ENCODE assay signal across 17 cellular contexts in the genomic region with DNA sequence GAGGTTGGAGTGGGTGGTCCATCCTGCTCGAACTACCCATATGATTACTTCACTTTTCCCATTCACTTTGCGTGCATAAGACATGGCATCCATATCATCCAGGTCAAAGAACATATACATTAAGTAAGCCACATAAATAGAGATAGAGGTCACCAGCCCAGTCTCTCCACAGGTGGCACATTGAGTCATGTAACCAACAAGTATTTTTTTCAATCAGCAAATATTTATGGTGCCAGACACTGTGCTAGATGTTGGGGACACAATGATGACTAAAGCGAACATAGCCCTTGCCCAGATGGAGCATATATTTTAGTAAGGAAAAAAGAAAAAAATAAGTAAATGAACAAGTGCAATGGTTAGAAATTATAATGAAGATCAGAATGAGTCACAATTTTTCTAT.
A peak's percentile ranks its signal among the peaks of the same experiment; 100 is the strongest.
DNase-seq lines count a peak whose midpoint lies in the region; ATAC-seq and TF ChIP-seq lines count a peak whose summit lies in the region.
"Had no signal": no experiment of that assay in that cellular context is flagged by ENCODE, and none has a peak within 500 bp of the region (broad histone marks: within the 10 kb centered on the region; RNA-seq: fewer than 3 reads in every experiment).

No MANE protein-coding gene starts in this region.

- no peaks in the 10 kb centered on the region for H3K79me2 ChIP-seq in osteoblast (ENCODE audit: insufficient read depth, low read length)

- no peak for DNase-seq in activated naive CD8-positive, alpha-beta T cell treated with anti-CD3 and anti-CD28 coated beads for 36 hours
- DNase-seq in activated naive CD8-positive, alpha-beta T cell treated with anti-CD3 and anti-CD28 coated beads, Interleukin-2, amount 50 U/mL, for 24 hours = no peak
- DNase-seq in osteoblast (ENCODE audit: insufficient read length, low spot score, missing footprints) (no peak), NCI-H526 (lab: John Stamatoyannopoulos, UW) (no peak), midbrain (lab: John Stamatoyannopoulos, UW) (no peak), Kasumi-1 (lab: John Stamatoyannopoulos, UW) (no peak)
- DNase-seq: 8988T; DMS153; NCI-H1092; NCI-H226; NCI-H69; NK-92 treated with Interleukin-12 subunit alpha and Interleukin-12 subunit beta, amount 100 ng/mL, for 24 hours; OCI-M1 had no signal

- peak; percentile 39 for ATAC-seq in activated naive CD8-positive, alpha-beta T cell treated with anti-CD3 and anti-CD28 coated beads, Interleukin-2, amount 50 U/mL, for 24 hours
- ATAC-seq in GM19452 (IDR thresholded peaks at IDR 0.05; ENCODE audit: unreplicated experiment) = no peak
- ATAC-seq: HCT116 had no signal

- peak overlapping the region; percentile 16 for H3K4me2 ChIP-seq in osteoblast (ENCODE audit: insufficient read depth, low read length)
- H3K4me2 ChIP-seq: BLaER1 had no signal

- no peaks in the 10 kb centered on the region for H3K27me3 ChIP-seq in osteoblast (ENCODE audit: insufficient read depth, low read length)
- H3K27me3 ChIP-seq: BLaER1 had no signal

- peak overlapping the region; percentile 77 for H3K27ac Mint-ChIP-seq in activated naive CD8-positive, alpha-beta T cell
- H3K27ac Mint-ChIP-seq in activated naive CD8-positive, alpha-beta T cell treated with anti-CD3 and anti-CD28 coated beads for 36 hours = no peak overlapping the region
- H3K27ac Mint-ChIP-seq in activated naive CD8-positive, alpha-beta T cell treated with anti-CD3 and anti-CD28 coated beads, Interleukin-2, amount 50 U/mL, for 24 hours = peak overlapping the region; percentile 11

- no peaks in the 10 kb centered on the region for H3K27me3 Mint-ChIP-seq in activated naive CD8-positive, alpha-beta T cell
- H3K27me3 Mint-ChIP-seq in activated naive CD8-positive, alpha-beta T cell treated with anti-CD3 and anti-CD28 coated beads for 36 hours = no peaks in the 10 kb centered on the region
- no peaks in the 10 kb centered on the region for H3K27me3 Mint-ChIP-seq in activated naive CD8-positive, alpha-beta T cell treated with anti-CD3 and anti-CD28 coated beads, Interleukin-2, amount 50 U/mL, for 24 hours

- no peak overlapping the region for H3K4me3 ChIP-seq in osteoblast (ENCODE audit: insufficient read depth, low read length)
- H3K4me3 ChIP-seq: BLaER1 had no signal

- H3K36me3 Mint-ChIP-seq in activated naive CD8-positive, alpha-beta T cell = no peaks in the 10 kb centered on the region
- peaks cover 2% of the 10 kb centered on the region for H3K36me3 Mint-ChIP-seq in activated naive CD8-positive, alpha-beta T cell treated with anti-CD3 and anti-CD28 coated beads for 36 hours
- H3K36me3 Mint-ChIP-seq in activated naive CD8-positive, alpha-beta T cell treated with anti-CD3 and anti-CD28 coated beads, Interleukin-2, amount 50 U/mL, for 24 hours (ENCODE audit: low read depth) = no peaks in the 10 kb centered on the region

- no peak overlapping the region for H3K4me3 Mint-ChIP-seq in activated naive CD8-positive, alpha-beta T cell
- H3K4me3 Mint-ChIP-seq in activated naive CD8-positive, alpha-beta T cell treated with anti-CD3 and anti-CD28 coated beads for 36 hours = no peak overlapping the region
- H3K4me3 Mint-ChIP-seq in activated naive CD8-positive, alpha-beta T cell treated with anti-CD3 and anti-CD28 coated beads, Interleukin-2, amount 50 U/mL, for 24 hours = no peak overlapping the region

- no peaks in the 10 kb centered on the region for H4K20me1 ChIP-seq in osteoblast (ENCODE audit: insufficient read depth, low read length)
- H4K20me1 ChIP-seq: BLaER1 had no signal

- no peak overlapping the region for H3K27ac ChIP-seq in osteoblast (ENCODE audit: low read depth, low read length)
- H3K27ac ChIP-seq: BLaER1 had no signal

- H3K36me3 ChIP-seq in osteoblast (ENCODE audit: insufficient read depth, low read length) = no peaks in the 10 kb centered on the region
- H3K36me3 ChIP-seq: BLaER1 had no signal

- peaks cover 73% of the 10 kb centered on the region for H3K4me1 Mint-ChIP-seq in activated naive CD8-positive, alpha-beta T cell (ENCODE audit: low read depth)
- H3K4me1 Mint-ChIP-seq in activated naive CD8-positive, alpha-beta T cell treated with anti-CD3 and anti-CD28 coated beads for 36 hours = peaks cover 52% of the 10 kb centered on the region
- H3K4me1 Mint-ChIP-seq in activated naive CD8-positive, alpha-beta T cell treated with anti-CD3 and anti-CD28 coated beads, Interleukin-2, amount 50 U/mL, for 24 hours = peaks cover 67% of the 10 kb centered on the region

- no peak overlapping the region for H2AFZ ChIP-seq in osteoblast (ENCODE audit: low read length)

- no peak for TF ChIP-seq CTCF in osteoblast (IDR thresholded peaks at IDR 0.05; ENCODE audit: extremely low read depth, low read depth, low read length)

- H3K9me3 Mint-ChIP-seq in activated naive CD8-positive, alpha-beta T cell (ENCODE audit: low read depth) = no peaks in the 10 kb centered on the region
- H3K9me3 Mint-ChIP-seq in activated naive CD8-positive, alpha-beta T cell treated with anti-CD3 and anti-CD28 coated beads for 36 hours = peaks cover 2% of the 10 kb centered on the region
- no peaks in the 10 kb centered on the region for H3K9me3 Mint-ChIP-seq in activated naive CD8-positive, alpha-beta T cell treated with anti-CD3 and anti-CD28 coated beads, Interleukin-2, amount 50 U/mL, for 24 hours

- no peaks in the 10 kb centered on the region for H3K9me3 ChIP-seq in osteoblast (ENCODE audit: low read depth, low read length)
- H3K9me3 ChIP-seq: BLaER1 had no signal

- H3K4me1 ChIP-seq in osteoblast (ENCODE audit: insufficient read depth, low read length) = peaks cover 40% of the 10 kb centered on the region
